In the genomic region with DNA sequence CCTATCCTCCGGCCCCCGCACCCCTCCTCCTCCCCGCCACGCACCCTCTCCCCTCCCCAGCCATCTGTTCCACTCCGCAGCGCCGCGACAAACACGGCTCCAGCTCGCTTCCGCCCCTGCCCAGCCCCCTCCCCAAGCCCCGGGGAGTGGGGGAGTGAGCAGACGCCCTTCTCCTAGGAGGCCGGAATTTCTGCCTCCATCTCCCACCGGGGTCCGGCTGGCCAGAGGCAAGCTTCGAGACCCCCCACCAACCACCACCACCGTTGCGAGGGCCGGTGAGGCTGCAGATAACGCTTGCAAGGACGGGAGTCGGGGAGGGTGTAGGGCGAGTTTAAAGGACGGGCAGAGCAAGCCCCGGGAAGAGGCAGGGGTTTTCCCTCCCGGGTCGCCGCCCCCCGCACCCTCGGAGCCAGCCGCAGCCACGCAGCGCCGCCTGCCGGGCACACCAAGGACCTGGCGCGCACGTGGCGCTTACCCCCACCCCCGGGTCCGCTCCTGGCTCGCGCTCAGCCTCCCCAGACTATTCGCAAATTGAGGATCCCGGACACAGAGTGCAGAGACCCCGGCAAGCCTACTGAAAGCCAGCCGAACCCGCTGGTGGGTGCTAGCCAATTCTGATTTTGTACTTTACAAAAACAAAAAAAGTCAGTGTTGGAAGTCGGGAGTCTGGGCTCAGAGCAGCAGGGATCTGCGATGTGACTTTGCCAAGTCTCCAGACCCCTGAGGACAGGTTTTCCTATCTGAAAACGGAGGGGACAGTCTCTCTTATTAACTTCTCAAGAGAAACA, we compare ENCODE assay signal across 8 cellular contexts. TPM values are rescaled to one million over a fixed set of nuclear protein-coding genes. Genes with fewer than 3 reads are reported as not detected.
DNase-seq lines count a peak whose midpoint lies in the region; ATAC-seq and TF ChIP-seq lines count a peak whose summit lies in the region.

No MANE protein-coding gene starts in this region.

- POLR2A ChIA-PET in MCF 10A (lab: Yijun Ruan, JAX): interaction anchor here (1.1 to 1.2 kb wide), 2 partner anchors 33 to 47 kb away, joined by 3 read pairs; partner anchors contain the start of gene SLC43A1

- H3K4me1 Mint-ChIP-seq in MCF 10A (ENCODE audit: insufficient read depth, unreplicated experiment): peaks cover 5% of the 10 kb centered on the region

- no peak overlapping the region for H3K4me3 Mint-ChIP-seq in MCF 10A (ENCODE audit: unreplicated experiment)

- H3K27ac Mint-ChIP-seq in MCF 10A (ENCODE audit: low read depth, unreplicated experiment): no peak overlapping the region

- BruUV-seq in MCF 10A (replicated peaks; lab: Mats Ljungman, UMichigan): no TSS peak

- H3K4me3 ChIP-seq in GM08714 (ENCODE audit: low read length): peak overlapping the region; percentile 11; the same call in 1 of the 2 replicates

- intact Hi-C loops in MCF 10A (cut with micrococcal nuclease): no loop called here

- ATAC-seq in HG03460 (IDR thresholded peaks at IDR 0.05; ENCODE audit: unreplicated experiment) (peak; percentile 44), HG03045 (IDR thresholded peaks at IDR 0.05; ENCODE audit: unreplicated experiment) (no peak)

- H3K27me3 Mint-ChIP-seq in MCF 10A (ENCODE audit: insufficient read depth, unreplicated experiment): peaks cover 25% of the 10 kb centered on the region

- CTCF ChIA-PET in MCF 10A (lab: Yijun Ruan, JAX): interaction anchor here (0.6 to 4.5 kb wide), 5 partner anchors 11 to 163 kb away, joined by 3 to 37 read pairs (median 19); partner anchors contain the start of gene SLC43A1

- DNase-seq in T-helper 9 cell: peak; percentile 58
- no peak for DNase-seq in MCF 10A (ENCODE audit: unreplicated experiment)
- peak; percentile 90 for DNase-seq in left kidney (ENCODE audit: low read depth, low spot score)
- peak; percentile 42 to 56 for DNase-seq in stimulated activated CD8-positive, alpha-beta memory T cell treated with anti-CD3 and anti-CD28 coated beads, Interleukin-15, amount 100 ng/mL, for 4 hours (ENCODE audit: low read depth in 2 of 2)
- no peak for DNase-seq in GF-D8 (lab: John Stamatoyannopoulos, UW)

- H3K36me3 Mint-ChIP-seq in MCF 10A (ENCODE audit: insufficient read depth, unreplicated experiment): no peaks in the 10 kb centered on the region

- TF ChIP-seq CTCF in MCF 10A (IDR thresholded peaks at IDR 0.05; ENCODE audit: unreplicated experiment): peak; percentile 48

- no peaks in the 10 kb centered on the region for H3K9me3 Mint-ChIP-seq in MCF 10A (ENCODE audit: unreplicated experiment)

RNA-seq across cellular contexts. Expression of gene RTN4RL2, which starts 22.6 kb away (rescaled TPM):
- total RNA-seq in MCF 10A (2022): 2.0 and 3.2 TPM in 2 replicates

RNA-seq across cellular contexts. Expression of gene SLC43A1, which starts 32.5 kb away (rescaled TPM):
- total RNA-seq in MCF 10A (2022): 1.7 and 3.2 TPM in 2 replicates

RNA-seq across cellular contexts. Expression of gene TIMM10, which starts 47.6 kb away (rescaled TPM):
- total RNA-seq in MCF 10A (2022): 52.2 and 80.3 TPM in 2 replicates

RNA-seq across cellular contexts. Expression of gene SMTNL1, which starts 54.4 kb away (rescaled TPM):
- total RNA-seq in MCF 10A (2022): not detected in 2 replicates

RNA-seq across cellular contexts. Expression of gene SLC43A3, which starts 56.1 kb away (rescaled TPM):
- total RNA-seq in MCF 10A (2022): 96.6 and 112 TPM in 2 replicates

Comparison
In these comparisons a context has a peak if more than half of its experiments do, and no peak if none do; other contexts are left out.
1. DNase-seq: peak in T-helper 9 cell (single experiment), left kidney (single experiment) and stimulated activated CD8-positive, alpha-beta memory T cell treated with anti-CD3 and anti-CD28 coated beads, Interleukin-15, amount 100 ng/mL, for 4 hours (2 of 2); none in MCF 10A (single experiment) and GF-D8 (single experiment).